In the genomic region with DNA sequence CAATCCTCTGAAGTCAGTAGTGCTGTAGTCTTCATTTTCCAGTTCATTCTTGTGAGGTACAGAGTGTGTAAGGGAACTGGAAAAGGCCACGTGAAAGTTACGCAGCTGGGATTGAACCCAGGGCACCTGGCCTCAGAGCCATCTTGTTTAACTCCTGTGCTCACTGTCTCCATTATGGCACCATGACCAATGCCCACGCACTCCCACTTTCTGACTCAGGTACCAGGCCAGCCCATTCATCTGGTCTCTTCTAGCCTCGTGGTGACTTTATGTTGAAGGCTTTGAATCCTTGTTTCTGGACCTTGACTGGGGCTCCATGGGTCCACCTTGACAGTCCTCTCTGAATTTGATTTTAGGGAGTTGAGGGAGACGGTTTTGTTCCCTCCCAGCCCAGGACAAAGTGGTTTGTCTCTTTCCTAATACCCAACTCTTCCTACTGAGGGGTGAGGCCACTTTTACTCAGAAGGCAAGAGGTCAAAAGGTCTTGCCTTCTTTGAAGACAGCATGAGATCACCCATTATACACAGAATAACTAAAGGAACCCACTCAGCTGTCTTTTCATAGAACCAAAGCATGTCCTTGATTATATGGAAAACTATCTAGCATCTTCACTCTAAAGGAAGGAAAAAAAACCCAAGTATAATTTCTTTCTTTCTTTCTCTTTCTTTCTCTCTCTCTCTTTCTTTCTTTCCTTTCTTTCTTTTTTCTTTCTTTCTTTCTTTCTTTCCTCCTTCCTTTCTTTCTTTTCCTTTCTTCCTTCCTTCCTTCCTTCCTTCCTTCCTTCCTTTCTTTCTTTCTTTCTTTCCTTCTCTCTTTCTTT, we compare ENCODE assay signal across 15 cellular contexts. TPM values are rescaled to one million over a fixed set of nuclear protein-coding genes. Genes with fewer than 3 reads are reported as not detected.
"Had no signal": no experiment of that assay in that cellular context is flagged by ENCODE, and none has a peak within 500 bp of the region (broad histone marks: within the 10 kb centered on the region; RNA-seq: fewer than 3 reads in every experiment).

No MANE protein-coding gene starts in this region.

- H3K27me3 ChIP-seq: cardiac muscle cell, foreskin keratinocyte, neutrophil had no signal

- DNase-seq: activated CD8-positive, alpha-beta memory T cell treated with anti-CD3 and anti-CD28 coated beads for 24 hours; activated naive CD4-positive, alpha-beta T cell treated with anti-CD3 and anti-CD28 coated beads for 36 hours; foreskin keratinocyte; glutamatergic neuron; left ventricle myocardium superior; mucosa of descending colon; naive thymus-derived CD4-positive, alpha-beta T cell; stimulated activated CD4-positive, alpha-beta T cell treated with anti-CD3 and anti-CD28 coated beads, Interleukin-12 subunit alpha, Interleukin-12 subunit beta, amount 100 ng/mL, for 4 hours; stimulated activated CD4-positive, alpha-beta T cell treated with anti-CD3 and anti-CD28 coated beads, Interleukin-2, amount 100 ng/mL, for 24 hours had no signal

- H3K4me3 ChIP-seq: cardiac muscle cell, mucosa of descending colon had no signal

- H3K9ac ChIP-seq: parathyroid adenoma had no signal

- H3K36me3 ChIP-seq: cardiac muscle cell, neutrophil had no signal

- H2AFZ ChIP-seq: parathyroid adenoma had no signal

- H3K27ac ChIP-seq: cardiac muscle cell, foreskin keratinocyte, neutrophil, parathyroid adenoma had no signal

- FAIRE-seq: urothelium cell line had no signal

- H3K4me1 ChIP-seq: foreskin keratinocyte, parathyroid adenoma had no signal

- ATAC-seq: esophagus mucosa; foreskin keratinocyte; left ventricle myocardium superior; mucosa of descending colon; naive thymus-derived CD4-positive, alpha-beta T cell had no signal

- H3K79me2 ChIP-seq: parathyroid adenoma had no signal

- H3K9me3 ChIP-seq: mucosa of descending colon, neutrophil had no signal

RNA-seq across cellular contexts. Expression of gene OTOA, which starts 50.0 kb away (rescaled TPM):
- total RNA-seq: activated naive CD4-positive, alpha-beta T cell treated with anti-CD3 and anti-CD28 coated beads for 36 hours; activated T-helper 2 cell treated with anti-CD3 and anti-CD28 coated beads, Interferon-gamma antibody, Interleukin-2, Interleukin-4, amounts not matched to agents 10 μg/mL and 5 μg/mL and 100 μg/mL, durations not matched to agents 14 hours and 24 hours and 36 hours; left ventricle myocardium superior had no signal
- polyA plus RNA-seq: cardiac muscle cell had no signal
